ENCODE assay signal across 15 cellular contexts in the genomic region with DNA sequence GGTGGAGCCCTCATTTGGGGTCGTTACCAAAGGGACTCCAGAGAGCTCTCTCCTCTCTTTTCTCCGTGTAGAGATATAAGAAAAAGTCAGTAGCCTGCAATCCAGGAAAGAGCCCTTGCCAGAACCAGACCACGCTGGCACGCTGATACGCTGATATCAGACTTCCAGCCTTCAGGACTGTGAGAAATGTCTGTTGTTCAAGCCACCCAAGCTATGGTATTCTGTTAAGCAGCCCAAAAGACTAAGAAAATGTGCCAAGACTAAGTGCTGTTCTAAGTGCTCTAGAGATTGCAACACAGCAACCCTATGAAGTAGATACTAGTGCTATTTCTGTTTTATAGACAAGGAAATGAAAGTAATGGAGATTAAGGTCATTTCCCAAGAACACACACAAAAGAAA.
DNase-seq lines count a peak whose midpoint lies in the region; ATAC-seq and TF ChIP-seq lines count a peak whose summit lies in the region.
"Had no signal": no experiment of that assay in that cellular context is flagged by ENCODE, and none has a peak within 500 bp of the region (broad histone marks: within the 10 kb centered on the region; RNA-seq: fewer than 3 reads in every experiment).

No MANE protein-coding gene starts in this region.

- H3K9me3 Mint-ChIP-seq in Calu3 (ENCODE audit: low read depth, unreplicated experiment) (no peaks in the 10 kb centered on the region), natural killer cell (no peaks in the 10 kb centered on the region)
- H3K9me3 Mint-ChIP-seq: activated T-helper 17 cell treated with anti-CD3 and anti-CD28 coated beads, Interleukin-2, amount 50 U/mL, for 72 hours; T-helper 2 cell treated with Interferon-gamma antibody and Interleukin-4, amounts not matched to agents 5 μg/mL and 100 μg/mL, for 36 hours had no signal

- CTCF ChIA-PET in Calu3 (lab: Charles Lee) = interaction anchor here (2.0 kb wide), 1 partner anchor 8 kb away, joined by 11 read pairs; no protein-coding TSS in a partner anchor

- DNase-seq in Calu3 (no peak), body of pancreas (peak in 1 of 4 donors; percentile 7), left lobe of liver (ENCODE audit: low spot score) (no peak), spleen (no peak), natural killer cell (no peak), MG63 (no peak)
- no peak for DNase-seq in activated naive CD4-positive, alpha-beta T cell treated with anti-CD3 and anti-CD28 coated beads, Interleukin-2, amount 50 U/mL, for 16 hours
- DNase-seq: activated CD4-positive, alpha-beta T cell treated with anti-CD3 and anti-CD28 coated beads, Interleukin-2, amount 50 U/mL, for 4 hours; brain microvascular endothelial cell; head of caudate nucleus; NCI-H446 treated with DMSO at 0.1 percent for 48 hours had no signal

- H3K4me1 ChIP-seq in body of pancreas (no peaks in the 10 kb centered on the region), spleen (peaks cover 0 to 29% (median 4%) of the 10 kb centered on the region in 6 donors)

- H3K9me3 ChIP-seq in body of pancreas (no peaks in the 10 kb centered on the region), spleen (no peaks in the 10 kb centered on the region), MG63 (no peaks in the 10 kb centered on the region)

- H3K27ac Mint-ChIP-seq in Calu3 (ENCODE audit: unreplicated experiment) (peak overlapping the region; percentile 88), natural killer cell (no peak overlapping the region)
- H3K27ac Mint-ChIP-seq: activated T-helper 17 cell treated with anti-CD3 and anti-CD28 coated beads, Interleukin-2, amount 50 U/mL, for 72 hours; T-helper 2 cell treated with Interferon-gamma antibody and Interleukin-4, amounts not matched to agents 5 μg/mL and 100 μg/mL, for 36 hours had no signal

- intact Hi-C loops in Calu3 (cut with micrococcal nuclease; ENCODE audit: unreplicated experiment) = no loop called here
- intact Hi-C loops in body of pancreas (cut with DNase I) = no loop called here
- intact Hi-C loops in spleen (cut with DNase I; ENCODE audit: low total_unique reads) = no loop called here
- intact Hi-C loops in natural killer cell (cut with micrococcal nuclease) = no loop called here

- no peaks in the 10 kb centered on the region for H3K27me3 Mint-ChIP-seq in Calu3 (ENCODE audit: unreplicated experiment)
- no peaks in the 10 kb centered on the region for H3K27me3 Mint-ChIP-seq in natural killer cell (ENCODE audit: low read depth in 2 of 2)
- H3K27me3 Mint-ChIP-seq: activated T-helper 17 cell treated with anti-CD3 and anti-CD28 coated beads, Interleukin-2, amount 50 U/mL, for 72 hours had no signal

- no peaks in the 10 kb centered on the region for H3K36me3 Mint-ChIP-seq in Calu3 (ENCODE audit: insufficient read depth, unreplicated experiment)
- H3K36me3 Mint-ChIP-seq in natural killer cell = no peaks in the 10 kb centered on the region

- H3K4me3 ChIP-seq in body of pancreas = no peak overlapping the region
- no peak overlapping the region for H3K4me3 ChIP-seq in spleen
- H3K4me3 ChIP-seq in MG63 = no peak overlapping the region

- H3K27ac ChIP-seq in body of pancreas (no peak overlapping the region), spleen (peak overlapping the region in 6 of 8 donors; percentile 27 to 56 (median 49))
- H3K27ac ChIP-seq: brain microvascular endothelial cell, RWPE1 had no signal

- no peak for TF ChIP-seq POLR2A in body of pancreas (IDR thresholded peaks at IDR 0.05)
- no peak for TF ChIP-seq POLR2A in spleen (IDR thresholded peaks at IDR 0.05)

- TF ChIP-seq CTCF in Calu3 (IDR thresholded peaks at IDR 0.05; ENCODE audit: unreplicated experiment) = no peak
- no peak for TF ChIP-seq CTCF in body of pancreas (IDR thresholded peaks at IDR 0.05)
- TF ChIP-seq CTCF in spleen (IDR thresholded peaks at IDR 0.05 in 8 of 11, conservative IDR thresholded peaks at IDR 0.05 in 3 of 11) = no peak
- no peak for TF ChIP-seq CTCF in natural killer cell (IDR thresholded peaks at IDR 0.05)

- H3K27me3 ChIP-seq in body of pancreas (no peaks in the 10 kb centered on the region), spleen (replicated peaks in 1 of 7) (no peaks in the 10 kb centered on the region), MG63 (no peaks in the 10 kb centered on the region)
- H3K27me3 ChIP-seq: brain microvascular endothelial cell had no signal

- H3K36me3 ChIP-seq in body of pancreas (replicated peaks in 1 of 2; ENCODE audit: insufficient read depth in 1 of 2, low read depth in 2 of 2) (no peaks in the 10 kb centered on the region), spleen (peaks cover 0 to 12% (median 0%) of the 10 kb centered on the region in 6 donors), MG63 (no peaks in the 10 kb centered on the region)
- H3K36me3 ChIP-seq: brain microvascular endothelial cell had no signal

- H3K4me3 Mint-ChIP-seq in Calu3 (ENCODE audit: low read depth, unreplicated experiment) = peak overlapping the region; percentile 15
- no peak overlapping the region for H3K4me3 Mint-ChIP-seq in natural killer cell
- H3K4me3 Mint-ChIP-seq: activated T-helper 17 cell treated with anti-CD3 and anti-CD28 coated beads, Interleukin-2, amount 50 U/mL, for 72 hours; T-helper 2 cell treated with Interferon-gamma antibody and Interleukin-4, amounts not matched to agents 5 μg/mL and 100 μg/mL, for 36 hours had no signal

- BruUV-seq in Calu3 (replicated peaks; lab: Mats Ljungman, UMichigan) = no TSS peak

- WGBS in body of pancreas, 2 donors = 78 to 80% methylated on average over 5 of the region's 5 CpGs
- 74 to 87% (median 86%) methylated on average over 5 of the region's 5 CpGs for WGBS in spleen, 5 donors

- peaks cover 27% of the 10 kb centered on the region for H3K4me1 Mint-ChIP-seq in Calu3 (ENCODE audit: low read depth, unreplicated experiment)
- H3K4me1 Mint-ChIP-seq in natural killer cell = peaks cover 7 to 16% of the 10 kb centered on the region in 2 donors

- ATAC-seq in body of pancreas = peak; percentile 55
- ATAC-seq in left lobe of liver = peak; percentile 44
- no peak for ATAC-seq in natural killer cell
- no peak for ATAC-seq in GM21390 (IDR thresholded peaks at IDR 0.05; ENCODE audit: unreplicated experiment)
- ATAC-seq: activated T-helper 17 cell treated with anti-CD3 and anti-CD28 coated beads, Interleukin-2, amount 50 U/mL, for 72 hours had no signal

Comparison
In these comparisons a context has a peak if more than half of its experiments do, and no peak if none do; other contexts are left out.
1. ATAC-seq: peak in body of pancreas (single experiment) and left lobe of liver (single experiment); none in natural killer cell (0 of 3) and GM21390 (single experiment).
2. H3K27ac ChIP-seq: peak in spleen (6 of 8); none in body of pancreas (0 of 4).